Comparison of ENCODE assay signal across 18 cellular contexts in genomic region chr9:14560194-14560593, GRCh38.
DNase-seq lines count a peak whose midpoint lies in the region; ATAC-seq and TF ChIP-seq lines count a peak whose summit lies in the region.
"Had no signal": no experiment of that assay in that cellular context is flagged by ENCODE, and none has a peak within 500 bp of the region (broad histone marks: within the 10 kb centered on the region; RNA-seq: fewer than 3 reads in every experiment).

No MANE protein-coding gene starts in this region.

- ATAC-seq in GM18502 (IDR thresholded peaks at IDR 0.05; ENCODE audit: poor library complexity, unreplicated experiment) (peak; percentile 91), GM18868 (IDR thresholded peaks at IDR 0.05; ENCODE audit: unreplicated experiment) (peak; percentile 81), GM21619 (IDR thresholded peaks at IDR 0.05; ENCODE audit: unreplicated experiment) (peak; percentile 61), HG03558 (IDR thresholded peaks at IDR 0.05; ENCODE audit: extremely low read depth, unreplicated experiment) (peak; percentile 63), HG03039 (IDR thresholded peaks at IDR 0.05; ENCODE audit: unreplicated experiment) (no peak)
- ATAC-seq in naive thymus-derived CD4-positive, alpha-beta T cell: no peak
- ATAC-seq: gastroesophageal sphincter; naive thymus-derived CD8-positive, alpha-beta T cell had no signal

- H3K4me1 Mint-ChIP-seq in endothelial cell (ENCODE audit: unreplicated experiment): no peaks in the 10 kb centered on the region
- H3K4me1 Mint-ChIP-seq in naive thymus-derived CD4-positive, alpha-beta T cell: peaks cover 0 to 7% (median 0%) of the 10 kb centered on the region in 7 donors
- H3K4me1 Mint-ChIP-seq: naive thymus-derived CD8-positive, alpha-beta T cell had no signal

- intact Hi-C loops in naive thymus-derived CD4-positive, alpha-beta T cell (cut with micrococcal nuclease): no loop called here

- no peaks in the 10 kb centered on the region for H3K27me3 ChIP-seq in naive thymus-derived CD4-positive, alpha-beta T cell (ENCODE audit: control insufficient read depth in 2 of 2, insufficient read depth in 2 of 2, low read length in 2 of 2)
- H3K27me3 ChIP-seq: BE2C, gastroesophageal sphincter, Peyer's patch had no signal

- H3K4me3 Mint-ChIP-seq in endothelial cell (ENCODE audit: unreplicated experiment): no peak overlapping the region
- no peak overlapping the region for H3K4me3 Mint-ChIP-seq in naive thymus-derived CD4-positive, alpha-beta T cell
- H3K4me3 Mint-ChIP-seq: naive thymus-derived CD8-positive, alpha-beta T cell had no signal

- POLR2A ChIA-PET in naive thymus-derived CD4-positive, alpha-beta T cell (lab: Charles Lee): no interaction called here

- H3K36me3 ChIP-seq in naive thymus-derived CD4-positive, alpha-beta T cell (ENCODE audit: control insufficient read depth in 2 of 3, insufficient read depth in 3 of 3, low read length in 3 of 3): no peaks in the 10 kb centered on the region
- H3K36me3 ChIP-seq: BE2C, gastroesophageal sphincter, Peyer's patch had no signal

- peaks cover 0 to 4% (median 0%) of the 10 kb centered on the region in 3 experiments for H3K9me3 ChIP-seq in naive thymus-derived CD4-positive, alpha-beta T cell (ENCODE audit: control insufficient read depth in 2 of 3, low read length in 3 of 3)
- H3K9me3 ChIP-seq: BE2C, gastroesophageal sphincter, Peyer's patch had no signal

- H3K9me3 Mint-ChIP-seq in endothelial cell (ENCODE audit: unreplicated experiment): no peaks in the 10 kb centered on the region
- peaks cover 0 to 4% (median 0%) of the 10 kb centered on the region in 11 donors for H3K9me3 Mint-ChIP-seq in naive thymus-derived CD4-positive, alpha-beta T cell

- H3K4me3 ChIP-seq in naive thymus-derived CD4-positive, alpha-beta T cell (ENCODE audit: low read length): no peak overlapping the region
- H3K4me3 ChIP-seq: gastroesophageal sphincter, lung, Peyer's patch had no signal

- CTCF ChIA-PET in naive thymus-derived CD4-positive, alpha-beta T cell (lab: Charles Lee): no interaction called here

- H3K27ac Mint-ChIP-seq in endothelial cell (ENCODE audit: unreplicated experiment): no peak overlapping the region
- no peak overlapping the region for H3K27ac Mint-ChIP-seq in naive thymus-derived CD4-positive, alpha-beta T cell
- H3K27ac Mint-ChIP-seq: naive thymus-derived CD8-positive, alpha-beta T cell had no signal

- no peak overlapping the region for H3K27ac ChIP-seq in naive thymus-derived CD4-positive, alpha-beta T cell (ENCODE audit: low read depth, low read length)
- H3K27ac ChIP-seq: gastroesophageal sphincter, Peyer's patch had no signal

- no peaks in the 10 kb centered on the region for H3K36me3 Mint-ChIP-seq in endothelial cell (ENCODE audit: low read depth, unreplicated experiment)
- H3K36me3 Mint-ChIP-seq in naive thymus-derived CD4-positive, alpha-beta T cell: peaks cover 0 to 2% (median 0%) of the 10 kb centered on the region in 5 donors

- no peak for DNase-seq in effector CD4-positive, alpha-beta T cell
- no peak for DNase-seq in endothelial cell (ENCODE audit: low spot score)
- no peak for DNase-seq in naive thymus-derived CD4-positive, alpha-beta T cell
- DNase-seq: activated CD8-positive, alpha-beta memory T cell treated with anti-CD3 and anti-CD28 coated beads, Interleukin-2, amount 50 U/mL, for 48 hours; amygdala; BE2C; DMS153; naive thymus-derived CD8-positive, alpha-beta T cell; NCI-H1930; NCI-H526 treated with DMSO at 0.1 percent for 48 hours; Peyer's patch had no signal

- no peaks in the 10 kb centered on the region for H3K4me1 ChIP-seq in naive thymus-derived CD4-positive, alpha-beta T cell (ENCODE audit: control insufficient read depth in 2 of 2, insufficient read depth in 2 of 2, low read length in 2 of 2)
- H3K4me1 ChIP-seq: gastroesophageal sphincter, Peyer's patch had no signal

- no peaks in the 10 kb centered on the region for H3K27me3 Mint-ChIP-seq in endothelial cell (ENCODE audit: unreplicated experiment)
- H3K27me3 Mint-ChIP-seq in naive thymus-derived CD4-positive, alpha-beta T cell: peaks cover 0 to 6% (median 5%) of the 10 kb centered on the region in 5 donors

- TF ChIP-seq CTCF in endothelial cell (IDR thresholded peaks at IDR 0.05; ENCODE audit: unreplicated experiment): no peak

Comparison
In these comparisons a context has a peak if more than half of its experiments do, and no peak if none do; other contexts are left out.
1. ATAC-seq: peak in GM18502 (single experiment), GM18868 (single experiment), GM21619 (single experiment) and HG03558 (single experiment); none in naive thymus-derived CD4-positive, alpha-beta T cell (single experiment) and HG03039 (single experiment).